10 cellular contexts compared by ENCODE assay signal in the genomic region with DNA sequence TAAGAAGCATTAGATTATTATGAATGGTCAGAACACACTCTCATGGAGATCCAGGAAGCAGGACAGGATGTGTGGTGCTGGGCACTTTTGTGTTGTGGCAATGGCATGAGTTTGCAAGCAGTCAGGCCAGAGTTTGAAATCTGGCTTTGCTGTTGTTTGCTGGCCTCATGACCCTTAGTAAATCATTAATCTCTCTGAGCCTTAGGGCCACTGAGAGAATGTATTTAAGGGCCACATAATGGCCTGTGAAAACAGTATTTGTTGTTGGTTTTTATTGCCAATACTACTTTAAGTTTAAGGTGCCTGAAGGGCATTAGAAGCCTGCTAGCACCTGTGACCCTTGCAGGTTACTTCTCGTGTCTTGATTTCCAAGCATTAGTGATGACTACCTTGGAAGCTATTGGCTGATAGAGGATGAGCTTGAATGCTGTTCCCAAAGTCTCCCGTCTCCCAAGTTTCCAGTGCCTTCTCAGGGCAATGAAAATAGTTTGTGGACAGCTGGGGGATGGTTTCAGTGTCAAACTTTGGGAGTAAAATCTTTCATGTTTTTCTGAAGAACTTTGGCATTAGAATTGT.
DNase-seq lines count a peak whose midpoint lies in the region; ATAC-seq lines count a peak whose summit lies in the region.
"Had no signal": no experiment of that assay in that cellular context is flagged by ENCODE, and none has a peak within 500 bp of the region (broad histone marks: within the 10 kb centered on the region; RNA-seq: fewer than 3 reads in every experiment).

No MANE protein-coding gene starts in this region.

- peak overlapping the region; percentile 68 for H3K4me3 Mint-ChIP-seq in memory B cell
- H3K4me3 Mint-ChIP-seq: neural crest cell had no signal

- H3K4me1 Mint-ChIP-seq in memory B cell = peaks cover 62% of the 10 kb centered on the region

- ATAC-seq in GM21737 (IDR thresholded peaks at IDR 0.05; ENCODE audit: unreplicated experiment) (peak; percentile 36), memory B cell (ENCODE audit: low read depth) (no peak)

- no peaks in the 10 kb centered on the region for H3K27me3 Mint-ChIP-seq in memory B cell
- H3K27me3 Mint-ChIP-seq: brain had no signal

- H3K9me3 Mint-ChIP-seq in memory B cell = no peaks in the 10 kb centered on the region
- H3K9me3 Mint-ChIP-seq: brain, neural crest cell had no signal

- DNase-seq in DMS53 treated with DMSO at 0.1 percent for 48 hours (lab: John Stamatoyannopoulos, UW; ENCODE audit: unreplicated experiment) = peak; percentile 88
- peak; percentile 21 for DNase-seq in SW480 (ENCODE audit: low spot score)
- no peak for DNase-seq in memory B cell (ENCODE audit: low spot score in 2 of 2)
- DNase-seq in NCI-H1436 (lab: John Stamatoyannopoulos, UW) = no peak
- no peak for DNase-seq in NCI-H1436 treated with DMSO at 0.1 percent for 48 hours (lab: John Stamatoyannopoulos, UW)
- no peak for DNase-seq in activated CD4-positive, CD25-positive, alpha-beta regulatory T cell treated with anti-CD3 and anti-CD28 coated beads, Interleukin-2, amount 50 U/mL, for 72 hours
- DNase-seq in stimulated activated CD4-positive, alpha-beta T cell treated with anti-CD3 and anti-CD28 coated beads, Interleukin-12 subunit alpha, Interleukin-12 subunit beta, amount 100 ng/mL, for 4 hours = no peak

- H3K27ac Mint-ChIP-seq in memory B cell = peak overlapping the region; percentile 94

- peaks cover 2% of the 10 kb centered on the region for H3K36me3 Mint-ChIP-seq in memory B cell
- H3K36me3 Mint-ChIP-seq: brain had no signal

Comparison
In these comparisons a context has a peak if more than half of its experiments do, and no peak if none do; other contexts are left out.
1. DNase-seq: peak in DMS53 treated with DMSO at 0.1 percent for 48 hours (single experiment) and SW480 (single experiment); none in memory B cell (0 of 2), NCI-H1436 (single experiment), NCI-H1436 treated with DMSO at 0.1 percent for 48 hours (single experiment), activated CD4-positive, CD25-positive, alpha-beta regulatory T cell treated with anti-CD3 and anti-CD28 coated beads, Interleukin-2, amount 50 U/mL, for 72 hours (single experiment) and stimulated activated CD4-positive, alpha-beta T cell treated with anti-CD3 and anti-CD28 coated beads, Interleukin-12 subunit alpha, Interleukin-12 subunit beta, amount 100 ng/mL, for 4 hours (single experiment).